Comparison of ENCODE assay signal across 19 cellular contexts in genomic region chr17:69913241-69914015, GRCh38.
DNase-seq lines count a peak whose midpoint lies in the region; FAIRE-seq and TF ChIP-seq lines count a peak whose summit lies in the region.
"Had no signal": no experiment of that assay in that cellular context is flagged by ENCODE, and none has a peak within 500 bp of the region (broad histone marks: within the 10 kb centered on the region; RNA-seq: fewer than 3 reads in every experiment).

No MANE protein-coding gene starts in this region.

- no peak overlapping the region for H3K27ac ChIP-seq in mesenchymal stem cell (ENCODE audit: low read length, poor library complexity, severe bottlenecking)
- peak overlapping the region; percentile 49 to 56 for H3K27ac ChIP-seq in tibial artery
- H3K27ac ChIP-seq: suprapubic skin had no signal

- no peak overlapping the region for H3K4me3 Mint-ChIP-seq in osteocyte (ENCODE audit: unreplicated experiment)
- H3K4me3 Mint-ChIP-seq: activated CD8-positive, alpha-beta T cell treated with anti-CD3 and anti-CD28 coated beads, Interleukin-2, amount 10 ng/mL, durations not matched to agents 7 days and 5 days; CD14-positive monocyte; dendritic cell treated with granulocyte-macrophage colony-stimulating factor and Interleukin-4, amounts not matched to agents 40 ng/mL and 50 ng/mL, for 4 days; WTC11 had no signal

- no peak for TF ChIP-seq CTCF in bronchial epithelial cell (IDR thresholded peaks at IDR 0.05; ENCODE audit: insufficient read depth, low read length, severe bottlenecking)
- TF ChIP-seq CTCF in tibial artery (IDR thresholded peaks at IDR 0.05), result peak; percentile 7 to 12
- TF ChIP-seq CTCF in osteocyte (IDR thresholded peaks at IDR 0.05), result no peak

- H3K9me3 Mint-ChIP-seq in osteocyte (ENCODE audit: unreplicated experiment), result no peaks in the 10 kb centered on the region
- H3K9me3 Mint-ChIP-seq: dendritic cell treated with granulocyte-macrophage colony-stimulating factor and Interleukin-4, amounts not matched to agents 40 ng/mL and 50 ng/mL, for 4 days had no signal

- H3K9ac ChIP-seq in mesenchymal stem cell (ENCODE audit: low read length), result peak overlapping the region; percentile 84

- H3K14ac ChIP-seq in mesenchymal stem cell (ENCODE audit: low read length in 2 of 2), result no peak overlapping the region

- H3K9me3 ChIP-seq in mesenchymal stem cell (ENCODE audit: control insufficient read depth, low read length) (no peaks in the 10 kb centered on the region), tibial artery (no peaks in the 10 kb centered on the region)
- H3K9me3 ChIP-seq: suprapubic skin had no signal

- H3K27me3 ChIP-seq in bronchial epithelial cell (ENCODE audit: control insufficient read depth, insufficient read depth, low read length) (no peaks in the 10 kb centered on the region), mesenchymal stem cell (ENCODE audit: control insufficient read depth in 1 of 2, insufficient read depth in 1 of 2, low read length in 2 of 2) (no peaks in the 10 kb centered on the region), tibial artery (no peaks in the 10 kb centered on the region)
- H3K27me3 ChIP-seq: suprapubic skin had no signal

- H2AFZ ChIP-seq in mesenchymal stem cell (ENCODE audit: low read depth, low read length), result no peak overlapping the region

- intact Hi-C loops in tibial artery (cut with DNase I; ENCODE audit: low total_unique reads), result no loop called here

- no peak overlapping the region for H3K23ac ChIP-seq in mesenchymal stem cell (ENCODE audit: low read length in 2 of 2)

- H2BK120ac ChIP-seq in mesenchymal stem cell (ENCODE audit: low read depth, low read length), result no peak overlapping the region

- H2BK5ac ChIP-seq in mesenchymal stem cell (ENCODE audit: low read depth, low read length, poor library complexity, severe bottlenecking), result no peak overlapping the region

- peaks cover 8% of the 10 kb centered on the region for H3K27me3 Mint-ChIP-seq in osteocyte (ENCODE audit: unreplicated experiment)
- H3K27me3 Mint-ChIP-seq: dendritic cell treated with granulocyte-macrophage colony-stimulating factor and Interleukin-4, amounts not matched to agents 40 ng/mL and 50 ng/mL, for 4 days; progenitor cell of endocrine pancreas had no signal

- peak; percentile 85 for DNase-seq in LHCN-M2 (ENCODE audit: low read depth)
- no peak for DNase-seq in bronchial epithelial cell (ENCODE audit: low read depth)
- DNase-seq in mesenchymal stem cell, result peak; percentile 8
- DNase-seq in tibial artery, result no peak
- no peak for DNase-seq in osteocyte (ENCODE audit: extremely low spot score, unreplicated experiment)
- DNase-seq in inferior parietal cortex (ENCODE audit: extremely low spot score), result no peak
- no peak for DNase-seq in GM12891 (ENCODE audit: insufficient read length, low spot score)
- no peak for DNase-seq in stimulated activated CD4-positive, alpha-beta T cell treated with anti-CD3 and anti-CD28 coated beads, Interleukin-4, amount 100 ng/mL, for 4 hours
- DNase-seq: activated CD8-positive, alpha-beta T cell treated with anti-CD3 and anti-CD28 coated beads, Interleukin-2, amount 10 ng/mL, durations not matched to agents 7 days and 5 days; erythroblast; H7; hypothalamus; NCI-H2081 treated with DMSO at 0.1 percent for 48 hours; NCI-H748 treated with DMSO at 0.1 percent for 48 hours had no signal

- H3K27ac Mint-ChIP-seq in osteocyte (ENCODE audit: unreplicated experiment), result no peak overlapping the region
- H3K27ac Mint-ChIP-seq: activated CD8-positive, alpha-beta T cell treated with anti-CD3 and anti-CD28 coated beads, Interleukin-2, amount 10 ng/mL, durations not matched to agents 7 days and 5 days; dendritic cell treated with granulocyte-macrophage colony-stimulating factor and Interleukin-4, amounts not matched to agents 40 ng/mL and 50 ng/mL, for 4 days; progenitor cell of endocrine pancreas; WTC11 had no signal

- H3K4ac ChIP-seq in mesenchymal stem cell (ENCODE audit: low read depth in 1 of 2, low read length in 2 of 2), result no peak overlapping the region

- H3K4me3 ChIP-seq in bronchial epithelial cell (ENCODE audit: low read depth, low read length) (no peak overlapping the region), mesenchymal stem cell (ENCODE audit: insufficient read depth in 1 of 2, low read depth in 1 of 2, low read length in 2 of 2) (peak overlapping the region in 1 of 2 experiments; percentile 70), tibial artery (peak overlapping the region; percentile 5 to 16)
- H3K4me3 ChIP-seq: suprapubic skin had no signal

- no peak overlapping the region for H2AK5ac ChIP-seq in mesenchymal stem cell (ENCODE audit: low read length, severe bottlenecking)

- peaks cover 5% of the 10 kb centered on the region for H3K4me1 Mint-ChIP-seq in osteocyte (ENCODE audit: unreplicated experiment)
- H3K4me1 Mint-ChIP-seq: CD14-positive monocyte had no signal

- no peaks in the 10 kb centered on the region for H3K4me1 ChIP-seq in mesenchymal stem cell (ENCODE audit: control insufficient read depth, insufficient read depth, low read depth, low read length)
- H3K4me1 ChIP-seq in tibial artery, result peaks cover 0 to 16% (median 8%) of the 10 kb centered on the region in 4 donors
- H3K4me1 ChIP-seq: suprapubic skin had no signal

- peak overlapping the region in 1 of 2 experiments; percentile 12 for H3K18ac ChIP-seq in mesenchymal stem cell (ENCODE audit: low read depth in 1 of 2, low read length in 2 of 2)

- H2BK12ac ChIP-seq in mesenchymal stem cell (ENCODE audit: low read length in 2 of 2), result no peak overlapping the region

- no peaks in the 10 kb centered on the region for H3K36me3 Mint-ChIP-seq in osteocyte (ENCODE audit: unreplicated experiment)
- H3K36me3 Mint-ChIP-seq: CD14-positive monocyte, WTC11 had no signal

- no peak overlapping the region for H4K91ac ChIP-seq in mesenchymal stem cell (ENCODE audit: low read length)

- H3K79me1 ChIP-seq in mesenchymal stem cell (replicated peaks; ENCODE audit: low read length, poor library complexity, severe bottlenecking), result no peaks in the 10 kb centered on the region

- no peaks in the 10 kb centered on the region for H3K36me3 ChIP-seq in bronchial epithelial cell (ENCODE audit: control insufficient read depth, insufficient read depth, low read length)
- no peaks in the 10 kb centered on the region for H3K36me3 ChIP-seq in mesenchymal stem cell (ENCODE audit: control insufficient read depth in 1 of 2, insufficient read depth in 2 of 2, low read depth in 1 of 2, low read length in 2 of 2)
- no peaks in the 10 kb centered on the region for H3K36me3 ChIP-seq in tibial artery
- H3K36me3 ChIP-seq: suprapubic skin had no signal

- FAIRE-seq in bronchial epithelial cell (lab: Jason Lieb, UNC) (peak; percentile 47), GM12891 (lab: Jason Lieb, UNC) (no peak)

- no peak overlapping the region for H3K4me2 ChIP-seq in mesenchymal stem cell (ENCODE audit: low read length, poor library complexity, severe bottlenecking)

- no peak overlapping the region for H4K8ac ChIP-seq in mesenchymal stem cell (ENCODE audit: low read length)

- no peak for TF ChIP-seq POLR2A in GM12891 (IDR thresholded peaks at IDR 0.05; ENCODE audit: low read depth, low read length)

- 94% methylated on average over 4 of the region's 4 CpGs for WGBS in mesenchymal stem cell

- H2BK15ac ChIP-seq in mesenchymal stem cell (ENCODE audit: low read depth, poor library complexity, severe bottlenecking), result no peak overlapping the region

TF ChIP-seq in GM12891, 5 proteins besides CTCF, POLR2A, EP300 and RAD21:
- TF ChIP-seq SPI1 (IDR thresholded peaks at IDR 0.05; ENCODE audit: low read depth, low read length) (no peak), TAF1 (IDR thresholded peaks at IDR 0.05; ENCODE audit: low read depth, low read length) (no peak), PAX5 (IDR thresholded peaks at IDR 0.05; ENCODE audit: insufficient read depth, low read length, severe bottlenecking) (no peak), POLR2AphosphoS5 (IDR thresholded peaks at IDR 0.05; ENCODE audit: low read depth, low read length) (no peak), POU2F2 (IDR thresholded peaks at IDR 0.05; ENCODE audit: low read depth, low read length) (no peak)

Comparison
In these comparisons a context has a peak if more than half of its experiments do, and no peak if none do; other contexts are left out.
1. DNase-seq: peak in LHCN-M2 (single experiment) and mesenchymal stem cell (single experiment); none in bronchial epithelial cell (single experiment), tibial artery (0 of 2), osteocyte (single experiment), inferior parietal cortex (single experiment), GM12891 (single experiment) and stimulated activated CD4-positive, alpha-beta T cell treated with anti-CD3 and anti-CD28 coated beads, Interleukin-4, amount 100 ng/mL, for 4 hours (0 of 2).
2. CTCF ChIP-seq: peak in tibial artery (2 of 2); none in bronchial epithelial cell (single experiment) and osteocyte (single experiment).